In genomic region chr5:141878771-141879759, GRCh38 we compare ENCODE assay signal across 8 cellular contexts. TPM values are rescaled to one million over a fixed set of nuclear protein-coding genes. Genes with fewer than 3 reads are reported as not detected.
DNase-seq lines count a peak whose midpoint lies in the region; ATAC-seq, FAIRE-seq and TF ChIP-seq lines count a peak whose summit lies in the region.

No MANE protein-coding gene starts in this region.

- H3K4me3 ChIP-seq in fibroblast of mammary gland (ENCODE audit: control insufficient read depth, low read depth, low read length), result peak overlapping the region; percentile 25
- peak overlapping the region; percentile 44 for H3K4me3 ChIP-seq in naive thymus-derived CD4-positive, alpha-beta T cell (ENCODE audit: low read length)

- H3K4me3 Mint-ChIP-seq in naive thymus-derived CD4-positive, alpha-beta T cell, result peak overlapping the region; percentile 77 to 91 (median 84)
- peak overlapping the region; percentile 77 for H3K4me3 Mint-ChIP-seq in stimulated activated effector memory CD8-positive, alpha-beta T cell treated with anti-CD3 and anti-CD28 coated beads, Interleukin-12 subunit alpha, Interleukin-12 subunit beta, amount 100 ng/mL, for 72 hours

- POLR2A ChIA-PET in naive thymus-derived CD4-positive, alpha-beta T cell (lab: Charles Lee), result interaction anchor here (1.0 to 4.3 kb wide), 6 partner anchors 10 to 242 kb away, joined by 3 to 23 read pairs (median 8); partner anchors contain the start of genes HDAC3 and RELL2

- H3K27me3 ChIP-seq in naive thymus-derived CD4-positive, alpha-beta T cell (ENCODE audit: control insufficient read depth in 2 of 2, insufficient read depth in 2 of 2, low read length in 2 of 2), result peaks cover 8 to 32% of the 10 kb centered on the region in 2 donors

- H3K27me3 Mint-ChIP-seq in naive thymus-derived CD4-positive, alpha-beta T cell, result peaks cover 66 to 88% (median 75%) of the 10 kb centered on the region in 5 donors

- peak; percentile 37 for FAIRE-seq in RCC 7860 (lab: Jason Lieb, UNC)

- peak overlapping the region in 5 of 9 donors; percentile 0 to 47 (median 11) for H3K27ac Mint-ChIP-seq in naive thymus-derived CD4-positive, alpha-beta T cell
- H3K27ac Mint-ChIP-seq in stimulated activated effector memory CD8-positive, alpha-beta T cell treated with anti-CD3 and anti-CD28 coated beads, Interleukin-12 subunit alpha, Interleukin-12 subunit beta, amount 100 ng/mL, for 72 hours, result no peak overlapping the region

- H3K27ac ChIP-seq in naive thymus-derived CD4-positive, alpha-beta T cell (ENCODE audit: low read depth, low read length), result no peak overlapping the region

- ATAC-seq in GM21723 (IDR thresholded peaks at IDR 0.05; ENCODE audit: unreplicated experiment), result peak; percentile 92
- peak; percentile 92 for ATAC-seq in naive thymus-derived CD4-positive, alpha-beta T cell
- ATAC-seq in stimulated activated effector memory CD8-positive, alpha-beta T cell treated with anti-CD3 and anti-CD28 coated beads, Interleukin-12 subunit alpha, Interleukin-12 subunit beta, amount 100 ng/mL, for 72 hours, result peak; percentile 86

- TF ChIP-seq CTCF in fibroblast of mammary gland (conservative IDR thresholded peaks at IDR 0.05; ENCODE audit: control insufficient read depth, insufficient read depth, low read depth, low read length), result peak; percentile 99

- no peaks in the 10 kb centered on the region for H3K36me3 Mint-ChIP-seq in naive thymus-derived CD4-positive, alpha-beta T cell
- H3K36me3 Mint-ChIP-seq in stimulated activated effector memory CD8-positive, alpha-beta T cell treated with anti-CD3 and anti-CD28 coated beads, Interleukin-12 subunit alpha, Interleukin-12 subunit beta, amount 100 ng/mL, for 72 hours, result no peaks in the 10 kb centered on the region

- no peaks in the 10 kb centered on the region for H3K9me3 ChIP-seq in naive thymus-derived CD4-positive, alpha-beta T cell (ENCODE audit: control insufficient read depth in 2 of 3, low read length in 3 of 3)

- intact Hi-C loops in naive thymus-derived CD4-positive, alpha-beta T cell (cut with micrococcal nuclease), result loop anchor here (1.0 to 10.0 kb wide), 14 partner anchors 30 to 464 kb away; partner anchors contain the start of genes DELE1 (in 2 of the 2), PCDHGA10 (in 1 of the 2) and PCDHGB7 (in 1 of the 2)

- H3K4me1 ChIP-seq in naive thymus-derived CD4-positive, alpha-beta T cell (ENCODE audit: control insufficient read depth in 2 of 2, insufficient read depth in 2 of 2, low read length in 2 of 2), result peaks cover 24 to 26% of the 10 kb centered on the region in 2 donors

- CTCF ChIA-PET in naive thymus-derived CD4-positive, alpha-beta T cell (lab: Charles Lee), result interaction anchor here (0.6 to 7.3 kb wide), 43 partner anchors 9 to 286 kb away, joined by 3 to 109 read pairs (median 4); partner anchors contain the start of genes DELE1, FCHSD1, HDAC3 and PCDH12

- H3K36me3 ChIP-seq in naive thymus-derived CD4-positive, alpha-beta T cell (ENCODE audit: control insufficient read depth in 2 of 3, insufficient read depth in 3 of 3, low read length in 3 of 3), result no peaks in the 10 kb centered on the region

- peak; percentile 94 for DNase-seq in DMS53 treated with DMSO at 0.1 percent for 48 hours (lab: John Stamatoyannopoulos, UW; ENCODE audit: unreplicated experiment)
- peak; percentile 64 for DNase-seq in KG1 (lab: John Stamatoyannopoulos, UW)
- DNase-seq in RCC 7860 (ENCODE audit: low spot score), result peak; percentile 72
- peak; percentile 73 to 77 for DNase-seq in activated T-helper 1 cell treated with anti-CD3 and anti-CD28 coated beads, Interleukin-2, amount 50 U/mL, for 16 hours (ENCODE audit: low read depth in 1 of 2, low spot score in 1 of 2)
- peak; percentile 84 for DNase-seq in fibroblast of mammary gland (ENCODE audit: low read depth)
- DNase-seq in naive thymus-derived CD4-positive, alpha-beta T cell, result peak; percentile 73 to 94 (median 88)
- peak; percentile 84 to 91 for DNase-seq in stimulated activated effector memory CD8-positive, alpha-beta T cell treated with anti-CD3 and anti-CD28 coated beads, Interleukin-12 subunit alpha, Interleukin-12 subunit beta, amount 100 ng/mL, for 72 hours (ENCODE audit: low spot score in 2 of 2)

- peaks cover 0 to 2% (median 0%) of the 10 kb centered on the region in 11 donors for H3K9me3 Mint-ChIP-seq in naive thymus-derived CD4-positive, alpha-beta T cell
- H3K9me3 Mint-ChIP-seq in stimulated activated effector memory CD8-positive, alpha-beta T cell treated with anti-CD3 and anti-CD28 coated beads, Interleukin-12 subunit alpha, Interleukin-12 subunit beta, amount 100 ng/mL, for 72 hours, result no peaks in the 10 kb centered on the region

- peaks cover 21 to 33% (median 29%) of the 10 kb centered on the region in 7 donors for H3K4me1 Mint-ChIP-seq in naive thymus-derived CD4-positive, alpha-beta T cell
- peaks cover 35% of the 10 kb centered on the region for H3K4me1 Mint-ChIP-seq in stimulated activated effector memory CD8-positive, alpha-beta T cell treated with anti-CD3 and anti-CD28 coated beads, Interleukin-12 subunit alpha, Interleukin-12 subunit beta, amount 100 ng/mL, for 72 hours

RNA-seq across cellular contexts. Expression of gene PCDH1, which starts 0.9 kb away (rescaled TPM):
- total RNA-seq in naive thymus-derived CD4-positive, alpha-beta T cell, result 1 to 10 TPM in 1 of 5 experiments, under 1 TPM in 1, not detected in 3; 0.53 to 3.2 TPM
- polyA plus RNA-seq in naive thymus-derived CD4-positive, alpha-beta T cell, result under 1 TPM in 1 of 2 donors, not detected in 1; 0.05 TPM

RNA-seq across cellular contexts. Expression of gene DELE1, which starts 44.6 kb away (rescaled TPM):
- total RNA-seq in naive thymus-derived CD4-positive, alpha-beta T cell, result 100 to 1,000 TPM in 1 of 5 experiments, 10 to 100 TPM in 4; 77.3 to 101 (median 88.2) TPM
- 10 to 100 TPM; 26.4 to 29.9 TPM for polyA plus RNA-seq in naive thymus-derived CD4-positive, alpha-beta T cell
